ENCODE assay signal across 8 cellular contexts in genomic region chr7:93117852-93118530, GRCh38. TPM values are rescaled to one million over a fixed set of nuclear protein-coding genes. Genes with fewer than 3 reads are reported as not detected.
DNase-seq lines count a peak whose midpoint lies in the region; ATAC-seq and TF ChIP-seq lines count a peak whose summit lies in the region.

Gene SAMD9, minus strand, starts transcription at chr7:93117979. Its CDS starts 11,882 bp downstream, at chr7:93106097.

- H3K79me2 ChIP-seq in PC-9 (ENCODE audit: low read depth) = 0 out of 2 replicates have a peak, but pooled peaks cover 5% of the 10 kb centered on the region

- no peaks in the 10 kb centered on the region for H3K27me3 ChIP-seq in PC-9 (ENCODE audit: insufficient read depth, low read depth)
- H3K27me3 ChIP-seq in foreskin keratinocyte = no peaks in the 10 kb centered on the region

- POLR2A ChIA-PET in PC-9 (lab: Charles Lee; ENCODE audit: unreplicated experiment) = interaction anchor here (0.5 to 1.0 kb wide), 6 partner anchors 11 to 984 kb away, joined by 3 to 5 read pairs (median 4); partner anchors contain the start of genes CDK6 and CYP51A1

- peak within 1 kb of the TSS; percentile 48; the same call in 1 of the 2 replicates for H3K4me3 ChIP-seq in PC-9

- peak; percentile 81 for DNase-seq in GF-D8 (lab: John Stamatoyannopoulos, UW)
- peak; percentile 63 for DNase-seq in KG1 (lab: John Stamatoyannopoulos, UW)
- peak; percentile 44 to 79 for DNase-seq in PC-9
- DNase-seq in activated T-helper 9 cell treated with anti-CD3 and anti-CD28 coated beads, Interleukin-2, amount 50 U/mL, for 16 hours (ENCODE audit: low read depth) = peak; percentile 17
- DNase-seq in foreskin keratinocyte = peak; percentile 53 to 82
- peak; percentile 37 for DNase-seq in putamen (ENCODE audit: low spot score)
- no peak for DNase-seq in middle frontal gyrus (ENCODE audit: extremely low spot score, low spot score)

- intact Hi-C loops in PC-9 (cut with micrococcal nuclease; ENCODE audit: unreplicated experiment) = loop anchor here (1.0 to 10.0 kb wide), 7 partner anchors 29 to 353 kb away; partner anchors contain the start of gene VPS50

- BruUV-seq in PC-9 (replicated peaks; lab: Mats Ljungman, UMichigan) = no TSS peak

- no peaks in the 10 kb centered on the region for H4K20me1 ChIP-seq in PC-9 (ENCODE audit: insufficient read depth)

- H3F3A ChIP-seq in PC-9 (ENCODE audit: insufficient read depth, low read depth) = peaks cover 24% of the 10 kb centered on the region

- TF ChIP-seq CTCF in PC-9 (conservative IDR thresholded peaks at IDR 0.05) = no peak
- TF ChIP-seq CTCF in foreskin keratinocyte (conservative IDR thresholded peaks at IDR 0.05) = no peak

- no peaks in the 10 kb centered on the region for H3K9me2 ChIP-seq in PC-9 (ENCODE audit: insufficient read depth)

- no peaks in the 10 kb centered on the region for H3K36me3 ChIP-seq in PC-9 (ENCODE audit: low read depth)

- peaks cover 16% of the 10 kb centered on the region; the same call in 1 of the 2 replicates for H3K9me3 ChIP-seq in PC-9 (ENCODE audit: insufficient read depth, low read depth)

- peak within 1 kb of the TSS; percentile 82 for H2AFZ ChIP-seq in PC-9

- peak within 1 kb of the TSS; percentile 82 for H3K4me2 ChIP-seq in PC-9

- ATAC-seq in GM21825 (IDR thresholded peaks at IDR 0.05; ENCODE audit: unreplicated experiment) (peak; percentile 100), foreskin keratinocyte (peak; percentile 81)

- CTCF ChIA-PET in PC-9 (lab: Charles Lee) = no interaction called here

- peak within 1 kb of the TSS; percentile 95 for H3K27ac ChIP-seq in PC-9
- peak within 1 kb of the TSS; percentile 93 for H3K27ac ChIP-seq in foreskin keratinocyte

- H3K4me1 ChIP-seq in PC-9 (replicated peaks; ENCODE audit: insufficient read depth) (peaks cover 57% of the 10 kb centered on the region), foreskin keratinocyte (peaks cover 27% of the 10 kb centered on the region)

RNA-seq across cellular contexts. Expression of gene SAMD9, which starts in this region (rescaled TPM):
- 7.0 and 12.1 TPM in 2 replicates for total RNA-seq in PC-9 (2021)
- 20.6 and 34.2 TPM in 2 replicates for total RNA-seq in foreskin keratinocyte
- polyA plus RNA-seq in foreskin keratinocyte = 3.3 and 4.8 TPM in 2 replicates
